In genomic region chr6:80690611-80691090, GRCh38 we compare ENCODE assay signal across 23 cellular contexts.
A peak's percentile ranks its signal among the peaks of the same experiment; 100 is the strongest.
DNase-seq lines count a peak whose midpoint lies in the region; ATAC-seq and TF ChIP-seq lines count a peak whose summit lies in the region.
"Had no signal": no experiment of that assay in that cellular context is flagged by ENCODE, and none has a peak within 500 bp of the region (broad histone marks: within the 10 kb centered on the region; RNA-seq: fewer than 3 reads in every experiment).

No MANE protein-coding gene starts in this region.

- DNase-seq in NCI-H82 (lab: John Stamatoyannopoulos, UW), result peak; percentile 23
- no peak for DNase-seq in NCI-H82 treated with DMSO at 0.1 percent for 48 hours (lab: John Stamatoyannopoulos, UW; ENCODE audit: unreplicated experiment)
- DNase-seq in NCI-H446 treated with DMSO at 0.1 percent for 48 hours (lab: John Stamatoyannopoulos, UW), result peak; percentile 73
- DNase-seq in fibroblast of mammary gland (ENCODE audit: low read depth), result peak; percentile 31
- no peak for DNase-seq in substantia nigra (lab: John Stamatoyannopoulos, UW)
- no peak for DNase-seq in stimulated activated CD4-positive, alpha-beta T cell treated with anti-CD3 and anti-CD28 coated beads, Interleukin-4, amount 100 ng/mL, for 1 hour
- DNase-seq: activated CD8-positive, alpha-beta memory T cell treated with anti-CD3 and anti-CD28 coated beads for 24 hours; activated naive CD8-positive, alpha-beta T cell treated with anti-CD3 and anti-CD28 coated beads, Interleukin-2, amount 50 U/mL, for 24 hours; CD8-positive, alpha-beta T cell; effector memory CD8-positive, alpha-beta T cell; HCEC 1CT; lower lobe of right lung; MV-4-11; natural killer cell; stimulated activated CD4-positive, alpha-beta T cell treated with anti-CD3 and anti-CD28 coated beads, Interleukin-12 subunit alpha, Interleukin-12 subunit beta, amount 100 ng/mL, for 4 hours; stimulated activated naive CD4-positive, alpha-beta T cell; T-cell had no signal

- no peak overlapping the region for H3K27ac ChIP-seq in substantia nigra (ENCODE audit: low read depth, low read length, poor library complexity, severe bottlenecking)
- H3K27ac ChIP-seq: 22Rv1, lower lobe of right lung, VCaP had no signal

- no peak for ATAC-seq in HG02763 (IDR thresholded peaks at IDR 0.05; ENCODE audit: unreplicated experiment)
- no peak for ATAC-seq in GM21529 (IDR thresholded peaks at IDR 0.05; ENCODE audit: unreplicated experiment)
- ATAC-seq: activated naive CD8-positive, alpha-beta T cell treated with anti-CD3 and anti-CD28 coated beads, Interleukin-2, amount 50 U/mL, for 24 hours; activated T-helper 17 cell treated with anti-CD3 and anti-CD28 coated beads, Interleukin-2, amount 50 U/mL, for 72 hours; CD8-positive, alpha-beta T cell; effector memory CD8-positive, alpha-beta T cell; HepG2; lower lobe of right lung; natural killer cell; T-cell had no signal

- no peak for TF ChIP-seq CTCF in fibroblast of mammary gland (conservative IDR thresholded peaks at IDR 0.05; ENCODE audit: control insufficient read depth, insufficient read depth, low read depth, low read length)

- no peak overlapping the region for H3K4me3 ChIP-seq in fibroblast of mammary gland (ENCODE audit: control insufficient read depth, low read depth, low read length)
- H3K4me3 ChIP-seq: lower lobe of right lung had no signal

Comparison
In these comparisons a context has a peak if more than half of its experiments do, and no peak if none do; other contexts are left out.
1. DNase-seq: peak in NCI-H82 (single experiment), NCI-H446 treated with DMSO at 0.1 percent for 48 hours (single experiment) and fibroblast of mammary gland (single experiment); none in NCI-H82 treated with DMSO at 0.1 percent for 48 hours (single experiment), substantia nigra (0 of 49) and stimulated activated CD4-positive, alpha-beta T cell treated with anti-CD3 and anti-CD28 coated beads, Interleukin-4, amount 100 ng/mL, for 1 hour (single experiment).